In the genomic region with DNA sequence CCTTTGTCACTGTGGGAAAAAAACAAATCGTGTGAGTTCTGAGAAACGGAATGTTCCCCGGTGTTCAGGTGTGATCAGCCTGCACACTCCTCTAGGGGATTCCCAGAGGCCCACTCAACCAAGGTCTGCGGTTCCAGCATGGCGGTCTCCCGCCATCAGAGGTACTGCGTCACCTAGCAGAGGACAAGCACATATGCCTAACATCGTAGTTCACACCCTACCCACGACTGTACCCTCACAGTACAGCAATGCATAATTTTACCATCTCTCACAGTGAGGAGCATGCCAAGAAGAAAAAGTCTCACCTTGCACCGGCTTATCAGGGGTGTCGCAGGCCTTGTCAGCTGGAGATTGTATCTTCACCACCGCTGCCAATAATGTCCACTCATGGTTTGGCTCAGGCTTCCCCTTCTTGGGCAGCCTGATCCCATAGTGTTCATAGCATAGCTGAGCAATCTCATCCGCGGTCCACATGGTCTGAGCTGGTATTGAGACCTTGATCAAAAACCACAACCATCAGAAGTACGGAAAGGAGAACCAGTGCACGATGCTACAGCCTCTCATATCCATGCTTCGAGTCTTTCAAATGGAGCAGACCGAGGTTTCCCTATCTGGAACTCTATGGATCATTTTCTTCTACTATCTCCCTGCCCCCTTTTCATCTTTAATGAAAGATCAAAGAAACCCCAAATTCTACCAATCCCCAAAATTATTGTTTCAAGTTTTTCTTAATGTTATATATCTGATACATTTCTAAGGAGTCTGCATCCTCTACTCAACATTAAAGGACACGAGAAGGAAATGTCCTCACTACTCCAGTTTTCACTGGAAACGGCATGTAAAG, we compare ENCODE assay signal across 11 cellular contexts. TPM values are rescaled to one million over a fixed set of nuclear protein-coding genes. Genes with fewer than 3 reads are reported as not detected.
A peak's percentile ranks its signal among the peaks of the same experiment; 100 is the strongest.
DNase-seq lines count a peak whose midpoint lies in the region; ATAC-seq and TF ChIP-seq lines count a peak whose summit lies in the region.
"Had no signal": no experiment of that assay in that cellular context is flagged by ENCODE, and none has a peak within 500 bp of the region (broad histone marks: within the 10 kb centered on the region; RNA-seq: fewer than 3 reads in every experiment).

No MANE protein-coding gene starts in this region.

- no peaks in the 10 kb centered on the region for H4K20me1 ChIP-seq in neural progenitor cell (ENCODE audit: low read depth)

- DNase-seq in T-cell = peak; percentile 5 to 80 (median 55)
- DNase-seq in neural progenitor cell (ENCODE audit: low spot score) = no peak
- no peak for DNase-seq in vagina (ENCODE audit: extremely low spot score in 2 of 2)
- DNase-seq in AG08395 (ENCODE audit: low spot score) = no peak
- DNase-seq in putamen (ENCODE audit: low spot score) = no peak
- no peak for DNase-seq in SKM-1 treated with dmso at 0.1 percent for 144 hours (lab: John Stamatoyannopoulos, UW; ENCODE audit: unreplicated experiment)

- intact Hi-C loops in vagina (cut with DNase I) = loop anchor here (5.0 to 10.0 kb wide), 2 partner anchors 53 to 156 kb away; partner anchors contain the start of genes GABARAPL2 and TMEM170A

- H3K4me3 ChIP-seq in neural progenitor cell (peak overlapping the region; percentile 84), vagina (no peak overlapping the region)

- H3K4me2 ChIP-seq in neural progenitor cell = peak overlapping the region; percentile 93

- H3K27ac ChIP-seq in neural progenitor cell (no peak overlapping the region), vagina (no peak overlapping the region)

- H3K4me3 Mint-ChIP-seq in T-cell (peak overlapping the region; percentile 49 to 96 (median 94)), neural progenitor cell (peak overlapping the region; percentile 97)
- peak overlapping the region; percentile 97 for H3K4me3 Mint-ChIP-seq in activated naive CD8-positive, alpha-beta T cell

- no peak for ATAC-seq in GM18505 (IDR thresholded peaks at IDR 0.05; ENCODE audit: unreplicated experiment)
- ATAC-seq in T-cell (replicated peaks in 1 of 4) = peak in 1 of 4 experiments; percentile 19

- no peak overlapping the region for H2AFZ ChIP-seq in neural progenitor cell (replicated peaks)

- no peak overlapping the region for H3K9ac ChIP-seq in neural progenitor cell

- TF ChIP-seq CTCF in neural progenitor cell (IDR thresholded peaks at IDR 0.05) (no peak), vagina (IDR thresholded peaks at IDR 0.05) (no peak)

- H3K4me1 Mint-ChIP-seq in T-cell = peaks cover 63% of the 10 kb centered on the region in 3 donors
- peaks cover 41% of the 10 kb centered on the region for H3K4me1 Mint-ChIP-seq in activated naive CD8-positive, alpha-beta T cell (ENCODE audit: low read depth)
- H3K4me1 Mint-ChIP-seq in neural progenitor cell = peaks cover 15% of the 10 kb centered on the region

- H3K79me2 ChIP-seq in neural progenitor cell (ENCODE audit: low read depth) = peaks cover 15% of the 10 kb centered on the region

- H3K36me3 ChIP-seq in neural progenitor cell = no peaks in the 10 kb centered on the region
- H3K36me3 ChIP-seq in vagina = peaks cover 0 to 36% of the 10 kb centered on the region in 2 donors

- no peaks in the 10 kb centered on the region for H3K9me3 ChIP-seq in neural progenitor cell (ENCODE audit: low read depth)
- H3K9me3 ChIP-seq in vagina = no peaks in the 10 kb centered on the region

- H3K36me3 Mint-ChIP-seq in T-cell (peaks cover 37% of the 10 kb centered on the region), neural progenitor cell (peaks cover 19% of the 10 kb centered on the region)
- H3K36me3 Mint-ChIP-seq in activated naive CD8-positive, alpha-beta T cell = peaks cover 13% of the 10 kb centered on the region

- POLR2A ChIA-PET in T-cell (lab: Charles Lee) = interaction anchor here (0.6 to 3.6 kb wide), 4 partner anchors 11 to 614 kb away, joined by 4 to 59 read pairs (median 6); partner anchors contain the start of genes KARS1 (in 1 of the 2) and TERF2IP (in 1 of the 2)

- peaks cover 24% of the 10 kb centered on the region for H3F3A ChIP-seq in neural progenitor cell (ENCODE audit: low read depth)

- H3K4me1 ChIP-seq in neural progenitor cell = peaks cover 12% of the 10 kb centered on the region
- H3K4me1 ChIP-seq in vagina = peaks cover 22% of the 10 kb centered on the region

- no peaks in the 10 kb centered on the region for H3K9me3 Mint-ChIP-seq in T-cell
- H3K9me3 Mint-ChIP-seq in activated naive CD8-positive, alpha-beta T cell (ENCODE audit: low read depth) = no peaks in the 10 kb centered on the region
- no peaks in the 10 kb centered on the region for H3K9me3 Mint-ChIP-seq in neural progenitor cell

- CTCF ChIA-PET in T-cell (lab: Charles Lee) = interaction anchor here (0.5 to 3.0 kb wide), 6 partner anchors 9 to 100 kb away, joined by 3 to 27 read pairs (median 3); partner anchors contain the start of genes KARS1 (in 1 of the 2), TERF2IP (in 1 of the 2) and TMEM231 (in 1 of the 2)

- H3K27me3 Mint-ChIP-seq in T-cell = no peaks in the 10 kb centered on the region
- no peaks in the 10 kb centered on the region for H3K27me3 Mint-ChIP-seq in activated naive CD8-positive, alpha-beta T cell
- no peaks in the 10 kb centered on the region for H3K27me3 Mint-ChIP-seq in neural progenitor cell (ENCODE audit: insufficient read depth, low read depth)

- H3K27ac Mint-ChIP-seq in T-cell (peak overlapping the region; percentile 86 to 96), neural progenitor cell (no peak overlapping the region)
- H3K27ac Mint-ChIP-seq in activated naive CD8-positive, alpha-beta T cell = peak overlapping the region; percentile 73

- peak; percentile 18 for TF ChIP-seq POLR2A in GM18505 (IDR thresholded peaks at IDR 0.05; ENCODE audit: borderline replicate concordance, extremely low read depth, insufficient read depth, insufficient read length)
- no peak for TF ChIP-seq POLR2A in vagina (IDR thresholded peaks at IDR 0.05)

- H3K27me3 ChIP-seq in neural progenitor cell (no peaks in the 10 kb centered on the region), vagina (no peaks in the 10 kb centered on the region)

RNA-seq across cellular contexts. Expression of gene ADAT1, which starts 2.5 kb away (rescaled TPM):
- total RNA-seq in T-cell = 10 to 100 TPM; 62.9 to 79.2 (median 72.0) TPM
- total RNA-seq in neural progenitor cell (ENCODE audit: low replicate concordance) = 76.6 and 86.4 TPM in 2 replicates
- 44.4 TPM for total RNA-seq in vagina

RNA-seq across cellular contexts. Expression of gene KARS1, which starts 26.9 kb away (rescaled TPM):
- total RNA-seq in T-cell = 100 to 1,000 TPM; 121 to 151 (median 128) TPM
- total RNA-seq in neural progenitor cell (ENCODE audit: low replicate concordance) = 185 and 228 TPM in 2 replicates
- 82.0 TPM for total RNA-seq in vagina

RNA-seq across cellular contexts. Expression of gene TERF2IP, which starts 27.0 kb away (rescaled TPM):
- total RNA-seq in T-cell (100 to 1,000 TPM in 1 of 5 donors, 10 to 100 TPM in 4; 86.0 to 104 (median 94.0) TPM), neural progenitor cell (ENCODE audit: low replicate concordance) (26.4 and 34.9 TPM in 2 replicates), vagina (65.1 TPM)

RNA-seq across cellular contexts. Expression of gene GABARAPL2, which starts 54.4 kb away (rescaled TPM):
- total RNA-seq in T-cell (10 to 100 TPM; 70.9 to 78.6 (median 76.4) TPM), neural progenitor cell (ENCODE audit: low replicate concordance) (67.8 and 88.2 TPM in 2 replicates), vagina (86.4 TPM)

RNA-seq across cellular contexts. Expression of gene CPHXL2, which starts 56.3 kb away (rescaled TPM):
- total RNA-seq in T-cell (not detected), neural progenitor cell (ENCODE audit: low replicate concordance) (not detected in 2 replicates), vagina (not detected)
- total RNA-seq: epithelial cell of proximal tubule, H7, MCF 10A had no signal

Comparison
In these comparisons a context has a peak if more than half of its experiments do, and no peak if none do; other contexts are left out.
1. DNase-seq: peak in T-cell (34 of 34); none in neural progenitor cell (single experiment), vagina (0 of 2), AG08395 (single experiment), putamen (single experiment) and SKM-1 treated with dmso at 0.1 percent for 144 hours (single experiment).
2. Peak in every context shown above with its lines, with median percentiles within 50 percentile points of each other: H3K4me3 Mint-ChIP-seq.